In genomic region chr11:47399860-47400812, GRCh38 we compare ENCODE assay signal across 8 cellular contexts. TPM values are rescaled to one million over a fixed set of nuclear protein-coding genes. Genes with fewer than 3 reads are reported as not detected.
DNase-seq lines count a peak whose midpoint lies in the region; ATAC-seq and TF ChIP-seq lines count a peak whose summit lies in the region.

No MANE protein-coding gene starts in this region.

- peak overlapping the region; percentile 88 for H3K4me2 ChIP-seq in DOHH2 (ENCODE audit: low read length)

- H3K27ac ChIP-seq in DOHH2 (ENCODE audit: low read depth, low read length): peak overlapping the region; percentile 97

- H3F3A ChIP-seq in DOHH2 (ENCODE audit: control insufficient read depth, insufficient read depth): peaks cover 39% of the 10 kb centered on the region

- H3K4me1 Mint-ChIP-seq in activated T-cell treated with anti-CD3 and anti-CD28 coated beads, Interleukin-2, amount 50 U/mL, for 72 hours (ENCODE audit: low read depth): peaks cover 7% of the 10 kb centered on the region

- intact Hi-C loops in posterior vena cava (cut with DNase I): no loop called here

- ATAC-seq in GM19452 (IDR thresholded peaks at IDR 0.05; ENCODE audit: unreplicated experiment) (peak; percentile 55), HG03571 (IDR thresholded peaks at IDR 0.05; ENCODE audit: unreplicated experiment) (peak; percentile 43)
- peak; percentile 90 for ATAC-seq in activated T-cell treated with anti-CD3 and anti-CD28 coated beads, Interleukin-2, amount 50 U/mL, for 72 hours (replicated peaks in 1 of 2)

- H3K27me3 Mint-ChIP-seq in activated T-cell treated with anti-CD3 and anti-CD28 coated beads, Interleukin-2, amount 50 U/mL, for 72 hours (ENCODE audit: low read depth): no peaks in the 10 kb centered on the region

- no peaks in the 10 kb centered on the region for H3K9me3 Mint-ChIP-seq in activated T-cell treated with anti-CD3 and anti-CD28 coated beads, Interleukin-2, amount 50 U/mL, for 72 hours

- H3K9me2 ChIP-seq in DOHH2 (replicated peaks; ENCODE audit: control insufficient read depth, low read length): no peaks in the 10 kb centered on the region

- peaks cover 74% of the 10 kb centered on the region for H3K4me1 ChIP-seq in DOHH2 (ENCODE audit: control insufficient read depth, low read length)

- no peaks in the 10 kb centered on the region for H3K36me3 ChIP-seq in DOHH2 (ENCODE audit: control insufficient read depth, low read length)

- H3K36me3 Mint-ChIP-seq in activated T-cell treated with anti-CD3 and anti-CD28 coated beads, Interleukin-2, amount 50 U/mL, for 72 hours (ENCODE audit: insufficient read depth in 2 of 2): no peaks in the 10 kb centered on the region

- no peaks in the 10 kb centered on the region for H4K20me1 ChIP-seq in DOHH2 (ENCODE audit: control insufficient read depth, insufficient read depth, low read depth, low read length)

- no peak for TF ChIP-seq CTCF in DOHH2 (IDR thresholded peaks at IDR 0.05; ENCODE audit: low read depth, low read length, poor library complexity, severe bottlenecking)

- H3K4me3 ChIP-seq in DOHH2 (ENCODE audit: low read length): peak overlapping the region; percentile 77

- peak overlapping the region; percentile 88 for H3K27ac Mint-ChIP-seq in activated T-cell treated with anti-CD3 and anti-CD28 coated beads, Interleukin-2, amount 50 U/mL, for 72 hours

- DNase-seq in activated T-cell treated with anti-CD3 and anti-CD28 coated beads, Interleukin-2, amount 50 U/mL, for 72 hours: peak; percentile 44 to 57
- DNase-seq in germinal center (ENCODE audit: low spot score): peak; percentile 86
- DNase-seq in retina: peak; percentile 52
- DNase-seq in posterior vena cava (ENCODE audit: low spot score): no peak
- no peak for DNase-seq in NCI-H187 (lab: John Stamatoyannopoulos, UW)

- peak overlapping the region; percentile 87 to 90 for H3K4me3 Mint-ChIP-seq in activated T-cell treated with anti-CD3 and anti-CD28 coated beads, Interleukin-2, amount 50 U/mL, for 72 hours

- no peaks in the 10 kb centered on the region for H3K79me2 ChIP-seq in DOHH2 (ENCODE audit: control insufficient read depth, low read length)

- no peaks in the 10 kb centered on the region for H3K9me3 ChIP-seq in DOHH2 (ENCODE audit: control insufficient read depth, insufficient read depth, low read length)

- no peaks in the 10 kb centered on the region for H3K27me3 ChIP-seq in DOHH2 (ENCODE audit: control insufficient read depth, low read length)

RNA-seq across cellular contexts. Expression of gene SLC39A13, which starts 8.3 kb away (rescaled TPM):
- total RNA-seq in activated T-cell treated with anti-CD3 and anti-CD28 coated beads, Interleukin-2, amount 50 U/mL, for 72 hours: 10 to 100 TPM; 16.2 to 21.0 TPM
- total RNA-seq in posterior vena cava: 10 to 100 TPM; 96.1 to 98.1 TPM

RNA-seq across cellular contexts. Expression of gene SPI1, which starts 21.8 kb away (rescaled TPM):
- under 1 TPM; 0.35 to 0.55 TPM for total RNA-seq in activated T-cell treated with anti-CD3 and anti-CD28 coated beads, Interleukin-2, amount 50 U/mL, for 72 hours
- total RNA-seq in posterior vena cava: 10 to 100 TPM; 27.7 to 47.0 TPM

RNA-seq across cellular contexts. Expression of gene PSMC3, which starts 26.1 kb away (rescaled TPM):
- 100 to 1,000 TPM; 121 to 149 TPM for total RNA-seq in activated T-cell treated with anti-CD3 and anti-CD28 coated beads, Interleukin-2, amount 50 U/mL, for 72 hours
- 100 to 1,000 TPM; 104 to 129 TPM for total RNA-seq in posterior vena cava

RNA-seq across cellular contexts. Expression of gene MYBPC3, which starts 47.6 kb away (rescaled TPM):
- total RNA-seq in activated T-cell treated with anti-CD3 and anti-CD28 coated beads, Interleukin-2, amount 50 U/mL, for 72 hours: not detected
- total RNA-seq in posterior vena cava: under 1 TPM; 0.19 to 0.37 TPM

RNA-seq across cellular contexts. Expression of gene RAPSN, which starts 48.8 kb away (rescaled TPM):
- total RNA-seq in activated T-cell treated with anti-CD3 and anti-CD28 coated beads, Interleukin-2, amount 50 U/mL, for 72 hours: 1 to 10 TPM in 1 of 2 donors, under 1 TPM in 1; 0.77 to 1.3 TPM
- under 1 TPM; 0.33 to 0.69 TPM for total RNA-seq in posterior vena cava

Comparison
In these comparisons a context has a peak if more than half of its experiments do, and no peak if none do; other contexts are left out.
1. DNase-seq: peak in activated T-cell treated with anti-CD3 and anti-CD28 coated beads, Interleukin-2, amount 50 U/mL, for 72 hours (2 of 2), germinal center (single experiment) and retina (single experiment); none in posterior vena cava (single experiment) and NCI-H187 (0 of 2).
2. RNA of gene SLC39A13, which starts 8.3 kb away (total RNA-seq): 96.1 to 98.1 TPM in posterior vena cava; 16.2 to 21.0 TPM in activated T-cell treated with anti-CD3 and anti-CD28 coated beads, Interleukin-2, amount 50 U/mL, for 72 hours; every median in the first group is over 4 times any median in the second.
3. RNA of gene SPI1, which starts 21.8 kb away (total RNA-seq): 27.7 to 47.0 TPM in posterior vena cava; 0.35 to 0.55 TPM in activated T-cell treated with anti-CD3 and anti-CD28 coated beads, Interleukin-2, amount 50 U/mL, for 72 hours; every median in the first group is over 10 times any median in the second.
4. Peak in every context shown above with its lines, with median percentiles within 50 percentile points of each other: ATAC-seq.